1 cellular context compared by ENCODE assay signal in the genomic region with DNA sequence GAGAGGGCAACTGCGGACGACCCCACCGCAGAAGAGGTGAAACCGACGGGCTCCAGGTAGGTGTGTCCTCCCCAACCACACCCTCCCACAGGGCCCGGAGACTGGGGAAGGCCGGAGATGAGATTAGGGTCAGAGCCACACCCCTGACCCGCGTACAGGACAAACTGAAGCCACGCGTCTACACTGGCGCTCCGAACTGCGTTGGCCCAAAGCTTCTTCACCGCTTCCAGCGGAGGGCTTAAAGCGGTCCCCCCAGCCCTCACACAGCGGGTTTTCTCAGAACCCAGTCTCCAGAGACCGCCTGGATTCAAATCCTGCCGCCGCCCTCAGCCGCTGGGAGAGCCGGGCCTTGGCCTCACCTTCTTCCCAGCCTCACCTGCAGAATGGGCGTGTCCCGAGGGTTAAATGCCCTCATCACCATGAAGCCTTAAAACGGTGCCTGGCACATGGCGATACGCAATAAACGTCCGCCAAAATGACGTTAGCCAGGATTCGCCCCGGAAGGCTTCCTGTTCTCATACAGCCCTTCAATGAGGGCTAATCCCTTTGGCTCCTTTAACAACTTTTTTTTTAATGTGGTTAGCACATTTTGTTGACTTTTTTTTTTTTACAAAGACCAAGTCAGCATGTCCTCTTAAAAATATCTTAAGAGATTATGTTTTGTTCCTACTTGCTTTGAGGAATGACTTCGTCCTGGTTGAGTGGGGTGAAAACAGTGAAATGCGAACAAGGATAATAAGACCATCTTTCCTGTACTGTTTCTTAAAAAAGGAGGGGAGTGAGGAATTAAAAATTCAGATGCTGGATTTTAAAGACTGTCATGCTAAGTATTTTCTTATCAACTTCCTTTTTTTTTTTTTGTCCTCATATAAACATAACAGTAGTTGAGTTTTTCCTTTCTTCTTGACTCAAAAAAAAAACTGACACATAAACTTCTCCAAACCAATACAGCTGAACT.
TF ChIP-seq lines count a peak whose summit lies in the region.

No MANE protein-coding gene starts in this region.

TF ChIP-seq in K562, 482 proteins besides CTCF, POLR2A, EP300 and RAD21 (continued from another document and continues in another):
- TF ChIP-seq, protein P1, sequence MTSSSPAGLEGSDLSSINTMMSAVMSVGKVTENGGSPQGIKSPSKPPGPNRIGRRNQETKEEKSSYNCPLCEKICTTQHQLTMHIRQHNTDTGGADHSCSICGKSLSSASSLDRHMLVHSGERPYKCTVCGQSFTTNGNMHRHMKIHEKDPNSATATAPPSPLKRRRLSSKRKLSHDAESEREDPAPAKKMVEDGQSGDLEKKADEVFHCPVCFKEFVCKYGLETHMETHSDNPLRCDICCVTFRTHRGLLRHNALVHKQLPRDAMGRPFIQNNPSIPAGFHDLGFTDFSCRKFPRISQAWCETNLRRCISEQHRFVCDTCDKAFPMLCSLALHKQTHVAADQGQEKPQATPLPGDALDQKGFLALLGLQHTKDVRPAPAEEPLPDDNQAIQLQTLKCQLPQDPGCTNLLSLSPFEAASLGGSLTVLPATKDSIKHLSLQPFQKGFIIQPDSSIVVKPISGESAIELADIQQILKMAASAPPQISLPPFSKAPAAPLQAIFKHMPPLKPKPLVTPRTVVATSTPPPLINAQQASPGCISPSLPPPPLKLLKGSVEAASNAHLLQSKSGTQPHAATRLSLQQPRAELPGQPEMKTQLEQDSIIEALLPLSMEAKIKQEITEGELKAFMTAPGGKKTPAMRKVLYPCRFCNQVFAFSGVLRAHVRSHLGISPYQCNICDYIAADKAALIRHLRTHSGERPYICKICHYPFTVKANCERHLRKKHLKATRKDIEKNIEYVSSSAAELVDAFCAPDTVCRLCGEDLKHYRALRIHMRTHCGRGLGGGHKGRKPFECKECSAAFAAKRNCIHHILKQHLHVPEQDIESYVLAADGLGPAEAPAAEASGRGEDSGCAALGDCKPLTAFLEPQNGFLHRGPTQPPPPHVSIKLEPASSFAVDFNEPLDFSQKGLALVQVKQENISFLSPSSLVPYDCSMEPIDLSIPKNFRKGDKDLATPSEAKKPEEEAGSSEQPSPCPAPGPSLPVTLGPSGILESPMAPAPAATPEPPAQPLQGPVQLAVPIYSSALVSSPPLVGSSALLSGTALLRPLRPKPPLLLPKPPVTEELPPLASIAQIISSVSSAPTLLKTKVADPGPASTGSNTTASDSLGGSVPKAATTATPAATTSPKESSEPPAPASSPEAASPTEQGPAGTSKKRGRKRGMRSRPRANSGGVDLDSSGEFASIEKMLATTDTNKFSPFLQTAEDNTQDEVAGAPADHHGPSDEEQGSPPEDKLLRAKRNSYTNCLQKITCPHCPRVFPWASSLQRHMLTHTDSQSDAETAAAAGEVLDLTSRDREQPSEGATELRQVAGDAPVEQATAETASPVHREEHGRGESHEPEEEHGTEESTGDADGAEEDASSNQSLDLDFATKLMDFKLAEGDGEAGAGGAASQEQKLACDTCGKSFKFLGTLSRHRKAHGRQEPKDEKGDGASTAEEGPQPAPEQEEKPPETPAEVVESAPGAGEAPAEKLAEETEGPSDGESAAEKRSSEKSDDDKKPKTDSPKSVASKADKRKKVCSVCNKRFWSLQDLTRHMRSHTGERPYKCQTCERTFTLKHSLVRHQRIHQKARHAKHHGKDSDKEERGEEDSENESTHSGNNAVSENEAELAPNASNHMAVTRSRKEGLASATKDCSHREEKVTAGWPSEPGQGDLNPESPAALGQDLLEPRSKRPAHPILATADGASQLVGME (CRISPR knock-in tag; IDR thresholded peaks at IDR 0.05), result no peak
- TF ChIP-seq, protein P2, sequence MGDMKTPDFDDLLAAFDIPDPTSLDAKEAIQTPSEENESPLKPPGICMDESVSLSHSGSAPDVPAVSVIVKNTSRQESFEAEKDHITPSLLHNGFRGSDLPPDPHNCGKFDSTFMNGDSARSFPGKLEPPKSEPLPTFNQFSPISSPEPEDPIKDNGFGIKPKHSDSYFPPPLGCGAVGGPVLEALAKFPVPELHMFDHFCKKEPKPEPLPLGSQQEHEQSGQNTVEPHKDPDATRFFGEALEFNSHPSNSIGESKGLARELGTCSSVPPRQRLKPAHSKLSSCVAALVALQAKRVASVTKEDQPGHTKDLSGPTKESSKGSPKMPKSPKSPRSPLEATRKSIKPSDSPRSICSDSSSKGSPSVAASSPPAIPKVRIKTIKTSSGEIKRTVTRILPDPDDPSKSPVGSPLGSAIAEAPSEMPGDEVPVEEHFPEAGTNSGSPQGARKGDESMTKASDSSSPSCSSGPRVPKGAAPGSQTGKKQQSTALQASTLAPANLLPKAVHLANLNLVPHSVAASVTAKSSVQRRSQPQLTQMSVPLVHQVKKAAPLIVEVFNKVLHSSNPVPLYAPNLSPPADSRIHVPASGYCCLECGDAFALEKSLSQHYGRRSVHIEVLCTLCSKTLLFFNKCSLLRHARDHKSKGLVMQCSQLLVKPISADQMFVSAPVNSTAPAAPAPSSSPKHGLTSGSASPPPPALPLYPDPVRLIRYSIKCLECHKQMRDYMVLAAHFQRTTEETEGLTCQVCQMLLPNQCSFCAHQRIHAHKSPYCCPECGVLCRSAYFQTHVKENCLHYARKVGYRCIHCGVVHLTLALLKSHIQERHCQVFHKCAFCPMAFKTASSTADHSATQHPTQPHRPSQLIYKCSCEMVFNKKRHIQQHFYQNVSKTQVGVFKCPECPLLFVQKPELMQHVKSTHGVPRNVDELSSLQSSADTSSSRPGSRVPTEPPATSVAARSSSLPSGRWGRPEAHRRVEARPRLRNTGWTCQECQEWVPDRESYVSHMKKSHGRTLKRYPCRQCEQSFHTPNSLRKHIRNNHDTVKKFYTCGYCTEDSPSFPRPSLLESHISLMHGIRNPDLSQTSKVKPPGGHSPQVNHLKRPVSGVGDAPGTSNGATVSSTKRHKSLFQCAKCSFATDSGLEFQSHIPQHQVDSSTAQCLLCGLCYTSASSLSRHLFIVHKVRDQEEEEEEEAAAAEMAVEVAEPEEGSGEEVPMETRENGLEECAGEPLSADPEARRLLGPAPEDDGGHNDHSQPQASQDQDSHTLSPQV (IDR thresholded peaks at IDR 0.05), result peak; percentile 95
- TF ChIP-seq, protein P3, sequence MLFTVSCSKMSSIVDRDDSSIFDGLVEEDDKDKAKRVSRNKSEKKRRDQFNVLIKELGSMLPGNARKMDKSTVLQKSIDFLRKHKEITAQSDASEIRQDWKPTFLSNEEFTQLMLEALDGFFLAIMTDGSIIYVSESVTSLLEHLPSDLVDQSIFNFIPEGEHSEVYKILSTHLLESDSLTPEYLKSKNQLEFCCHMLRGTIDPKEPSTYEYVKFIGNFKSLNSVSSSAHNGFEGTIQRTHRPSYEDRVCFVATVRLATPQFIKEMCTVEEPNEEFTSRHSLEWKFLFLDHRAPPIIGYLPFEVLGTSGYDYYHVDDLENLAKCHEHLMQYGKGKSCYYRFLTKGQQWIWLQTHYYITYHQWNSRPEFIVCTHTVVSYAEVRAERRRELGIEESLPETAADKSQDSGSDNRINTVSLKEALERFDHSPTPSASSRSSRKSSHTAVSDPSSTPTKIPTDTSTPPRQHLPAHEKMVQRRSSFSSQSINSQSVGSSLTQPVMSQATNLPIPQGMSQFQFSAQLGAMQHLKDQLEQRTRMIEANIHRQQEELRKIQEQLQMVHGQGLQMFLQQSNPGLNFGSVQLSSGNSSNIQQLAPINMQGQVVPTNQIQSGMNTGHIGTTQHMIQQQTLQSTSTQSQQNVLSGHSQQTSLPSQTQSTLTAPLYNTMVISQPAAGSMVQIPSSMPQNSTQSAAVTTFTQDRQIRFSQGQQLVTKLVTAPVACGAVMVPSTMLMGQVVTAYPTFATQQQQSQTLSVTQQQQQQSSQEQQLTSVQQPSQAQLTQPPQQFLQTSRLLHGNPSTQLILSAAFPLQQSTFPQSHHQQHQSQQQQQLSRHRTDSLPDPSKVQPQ (CRISPR knock-in tag; IDR thresholded peaks at IDR 0.05; ENCODE audit: borderline replicate concordance), result no peak
- TF ChIP-seq SPI1 (IDR thresholded peaks at IDR 0.05; ENCODE audit: borderline replicate concordance, low read depth, low read length) (0 out of 2 replicates have a peak, but pooled peaks have one; percentile 8), SAFB (IDR thresholded peaks at IDR 0.05; ENCODE audit: borderline replicate concordance, low read depth, low read length) (no peak), ZNF41 (CRISPR knock-in tag; conservative IDR thresholded peaks at IDR 0.05) (no peak), PRMT5 (CRISPR knock-in tag; IDR thresholded peaks at IDR 0.05) (no peak), FOXJ3 (CRISPR knock-in tag; IDR thresholded peaks at IDR 0.05) (no peak), HMGN3 (IDR thresholded peaks at IDR 0.05; ENCODE audit: borderline replicate concordance, extremely low read depth, insufficient read length, low read depth, low read length) (peak; percentile 19), HEY1 (CRISPR knock-in tag; IDR thresholded peaks at IDR 0.05; ENCODE audit: borderline replicate concordance) (no peak), PPARD (CRISPR knock-in tag; IDR thresholded peaks at IDR 0.05) (no peak), TCFL5 (CRISPR knock-in tag; conservative IDR thresholded peaks at IDR 0.05) (no peak), WHSC1 (IDR thresholded peaks at IDR 0.05; ENCODE audit: low read length) (no peak), PTTG1 (tag; IDR thresholded peaks at IDR 0.05; ENCODE audit: low read depth) (no peak), MEIS2 (IDR thresholded peaks at IDR 0.05; ENCODE audit: partially characterized antibody) (no peak), JUNB (CRISPR knock-in tag; conservative IDR thresholded peaks at IDR 0.05) (no peak), MAFG (tag; conservative IDR thresholded peaks at IDR 0.05) (no peak), RBM22 (IDR thresholded peaks at IDR 0.05; ENCODE audit: low read depth, low read length, poor library complexity, severe bottlenecking) (no peak), POLR2AphosphoS5 (IDR thresholded peaks at IDR 0.05; ENCODE audit: control insufficient read depth, insufficient read depth, low read depth, low read length) (peak; percentile 42; the same call in 1 of the 2 replicates), GATAD2A (IDR thresholded peaks at IDR 0.05) (no peak), THRAP3 (IDR thresholded peaks at IDR 0.05; ENCODE audit: borderline replicate concordance) (no peak), TAF1 (IDR thresholded peaks at IDR 0.05; ENCODE audit: control insufficient read depth, extremely low read depth, insufficient read depth, low read length, severe bottlenecking) (no peak), EP400 (IDR thresholded peaks at IDR 0.05) (peak; percentile 91), XRCC5 (IDR thresholded peaks at IDR 0.05; ENCODE audit: low read depth, low read length) (no peak), ZNF347 (CRISPR knock-in tag; IDR thresholded peaks at IDR 0.05; ENCODE audit: low read depth) (no peak), EHMT2 (IDR thresholded peaks at IDR 0.05) (no peak)
- TF ChIP-seq, protein P4, sequence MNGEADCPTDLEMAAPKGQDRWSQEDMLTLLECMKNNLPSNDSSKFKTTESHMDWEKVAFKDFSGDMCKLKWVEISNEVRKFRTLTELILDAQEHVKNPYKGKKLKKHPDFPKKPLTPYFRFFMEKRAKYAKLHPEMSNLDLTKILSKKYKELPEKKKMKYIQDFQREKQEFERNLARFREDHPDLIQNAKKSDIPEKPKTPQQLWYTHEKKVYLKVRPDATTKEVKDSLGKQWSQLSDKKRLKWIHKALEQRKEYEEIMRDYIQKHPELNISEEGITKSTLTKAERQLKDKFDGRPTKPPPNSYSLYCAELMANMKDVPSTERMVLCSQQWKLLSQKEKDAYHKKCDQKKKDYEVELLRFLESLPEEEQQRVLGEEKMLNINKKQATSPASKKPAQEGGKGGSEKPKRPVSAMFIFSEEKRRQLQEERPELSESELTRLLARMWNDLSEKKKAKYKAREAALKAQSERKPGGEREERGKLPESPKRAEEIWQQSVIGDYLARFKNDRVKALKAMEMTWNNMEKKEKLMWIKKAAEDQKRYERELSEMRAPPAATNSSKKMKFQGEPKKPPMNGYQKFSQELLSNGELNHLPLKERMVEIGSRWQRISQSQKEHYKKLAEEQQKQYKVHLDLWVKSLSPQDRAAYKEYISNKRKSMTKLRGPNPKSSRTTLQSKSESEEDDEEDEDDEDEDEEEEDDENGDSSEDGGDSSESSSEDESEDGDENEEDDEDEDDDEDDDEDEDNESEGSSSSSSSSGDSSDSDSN (IDR thresholded peaks at IDR 0.05; ENCODE audit: borderline replicate concordance in 1 of 2, low read depth in 2 of 2, low read length in 2 of 2), result peak in 1 of 2 experiments; percentile 31; a peak in 2 of 4 replicates
- TF ChIP-seq, protein P5, sequence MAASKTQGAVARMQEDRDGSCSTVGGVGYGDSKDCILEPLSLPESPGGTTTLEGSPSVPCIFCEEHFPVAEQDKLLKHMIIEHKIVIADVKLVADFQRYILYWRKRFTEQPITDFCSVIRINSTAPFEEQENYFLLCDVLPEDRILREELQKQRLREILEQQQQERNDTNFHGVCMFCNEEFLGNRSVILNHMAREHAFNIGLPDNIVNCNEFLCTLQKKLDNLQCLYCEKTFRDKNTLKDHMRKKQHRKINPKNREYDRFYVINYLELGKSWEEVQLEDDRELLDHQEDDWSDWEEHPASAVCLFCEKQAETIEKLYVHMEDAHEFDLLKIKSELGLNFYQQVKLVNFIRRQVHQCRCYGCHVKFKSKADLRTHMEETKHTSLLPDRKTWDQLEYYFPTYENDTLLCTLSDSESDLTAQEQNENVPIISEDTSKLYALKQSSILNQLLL (CRISPR knock-in tag; IDR thresholded peaks at IDR 0.05; ENCODE audit: borderline replicate concordance), result no peak
- TF ChIP-seq, protein P6, sequence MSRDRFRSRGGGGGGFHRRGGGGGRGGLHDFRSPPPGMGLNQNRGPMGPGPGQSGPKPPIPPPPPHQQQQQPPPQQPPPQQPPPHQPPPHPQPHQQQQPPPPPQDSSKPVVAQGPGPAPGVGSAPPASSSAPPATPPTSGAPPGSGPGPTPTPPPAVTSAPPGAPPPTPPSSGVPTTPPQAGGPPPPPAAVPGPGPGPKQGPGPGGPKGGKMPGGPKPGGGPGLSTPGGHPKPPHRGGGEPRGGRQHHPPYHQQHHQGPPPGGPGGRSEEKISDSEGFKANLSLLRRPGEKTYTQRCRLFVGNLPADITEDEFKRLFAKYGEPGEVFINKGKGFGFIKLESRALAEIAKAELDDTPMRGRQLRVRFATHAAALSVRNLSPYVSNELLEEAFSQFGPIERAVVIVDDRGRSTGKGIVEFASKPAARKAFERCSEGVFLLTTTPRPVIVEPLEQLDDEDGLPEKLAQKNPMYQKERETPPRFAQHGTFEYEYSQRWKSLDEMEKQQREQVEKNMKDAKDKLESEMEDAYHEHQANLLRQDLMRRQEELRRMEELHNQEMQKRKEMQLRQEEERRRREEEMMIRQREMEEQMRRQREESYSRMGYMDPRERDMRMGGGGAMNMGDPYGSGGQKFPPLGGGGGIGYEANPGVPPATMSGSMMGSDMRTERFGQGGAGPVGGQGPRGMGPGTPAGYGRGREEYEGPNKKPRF (IDR thresholded peaks at IDR 0.05; ENCODE audit: low read depth, low read length), result no peak
- TF ChIP-seq, protein P7, sequence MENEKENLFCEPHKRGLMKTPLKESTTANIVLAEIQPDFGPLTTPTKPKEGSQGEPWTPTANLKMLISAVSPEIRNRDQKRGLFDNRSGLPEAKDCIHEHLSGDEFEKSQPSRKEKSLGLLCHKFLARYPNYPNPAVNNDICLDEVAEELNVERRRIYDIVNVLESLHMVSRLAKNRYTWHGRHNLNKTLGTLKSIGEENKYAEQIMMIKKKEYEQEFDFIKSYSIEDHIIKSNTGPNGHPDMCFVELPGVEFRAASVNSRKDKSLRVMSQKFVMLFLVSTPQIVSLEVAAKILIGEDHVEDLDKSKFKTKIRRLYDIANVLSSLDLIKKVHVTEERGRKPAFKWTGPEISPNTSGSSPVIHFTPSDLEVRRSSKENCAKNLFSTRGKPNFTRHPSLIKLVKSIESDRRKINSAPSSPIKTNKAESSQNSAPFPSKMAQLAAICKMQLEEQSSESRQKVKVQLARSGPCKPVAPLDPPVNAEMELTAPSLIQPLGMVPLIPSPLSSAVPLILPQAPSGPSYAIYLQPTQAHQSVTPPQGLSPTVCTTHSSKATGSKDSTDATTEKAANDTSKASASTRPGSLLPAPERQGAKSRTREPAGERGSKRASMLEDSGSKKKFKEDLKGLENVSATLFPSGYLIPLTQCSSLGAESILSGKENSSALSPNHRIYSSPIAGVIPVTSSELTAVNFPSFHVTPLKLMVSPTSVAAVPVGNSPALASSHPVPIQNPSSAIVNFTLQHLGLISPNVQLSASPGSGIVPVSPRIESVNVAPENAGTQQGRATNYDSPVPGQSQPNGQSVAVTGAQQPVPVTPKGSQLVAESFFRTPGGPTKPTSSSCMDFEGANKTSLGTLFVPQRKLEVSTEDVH (IDR thresholded peaks at IDR 0.05; ENCODE audit: low read depth, partially characterized antibody), result no peak
